Comparison of ENCODE assay signal across 38 cellular contexts in the genomic region with DNA sequence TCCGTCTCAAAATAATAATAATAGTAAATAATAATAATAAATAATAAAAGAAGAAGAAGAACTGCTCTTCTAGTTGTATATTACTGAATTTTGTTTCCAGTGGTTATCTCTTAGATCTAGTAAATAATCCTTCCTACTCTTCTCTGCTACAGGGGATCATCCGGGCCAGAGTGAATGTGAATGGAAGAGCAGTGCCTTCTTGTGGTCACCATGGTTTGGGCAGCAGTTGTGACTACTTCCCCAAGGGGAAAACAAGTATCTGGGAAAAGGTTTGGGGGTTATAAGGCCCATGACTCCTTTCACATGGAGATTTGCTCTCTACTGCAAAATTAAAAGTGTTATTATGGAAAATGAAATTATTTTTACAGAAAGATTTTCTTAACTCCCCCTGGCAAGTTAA. TPM values are rescaled to one million over a fixed set of nuclear protein-coding genes. Genes with fewer than 3 reads are reported as not detected.
"Had no signal": no experiment of that assay in that cellular context is flagged by ENCODE, and none has a peak within 500 bp of the region (broad histone marks: within the 10 kb centered on the region; RNA-seq: fewer than 3 reads in every experiment).

No MANE protein-coding gene starts in this region.

- DNase-seq: activated CD4-positive, alpha-beta T cell treated with anti-CD3 and anti-CD28 coated beads for 4 hours; activated CD4-positive, alpha-beta T cell treated with anti-CD3 and anti-CD28 coated beads, Interleukin-2, amount 50 U/mL, for 4 hours; activated CD8-positive, alpha-beta memory T cell treated with anti-CD3 and anti-CD28 coated beads, Interleukin-2, amount 50 U/mL, for 4 hours; activated effector memory CD4-positive, alpha-beta T cell treated with anti-CD3 and anti-CD28 coated beads, Interleukin-2, amount 50 U/mL, for 16 hours; activated naive CD4-positive, alpha-beta T cell treated with anti-CD3 and anti-CD28 coated beads for 36 hours; activated naive CD8-positive, alpha-beta T cell treated with anti-CD3 and anti-CD28 coated beads for 36 hours; activated T-cell treated with anti-CD3 and anti-CD28 coated beads, Interleukin-2, amount 50 U/mL, for 1 hour; adrenal gland; cerebellar nuclear complex; colonic mucosa; effector CD8-positive, alpha-beta T cell; left cardiac atrium; left ventricle myocardium superior; midbrain; naive thymus-derived CD4-positive, alpha-beta T cell; ovary; retina; sigmoid colon; small intestine; stimulated activated CD4-positive, alpha-beta T cell treated with anti-CD3 and anti-CD28 coated beads, Interleukin-4, amount 100 ng/mL, for 24 hours; stimulated activated naive CD8-positive, alpha-beta T cell treated with anti-CD3 and anti-CD28 coated beads, Interleukin-15, amount 100 ng/mL, for 72 hours; substantia nigra had no signal

- H2AFZ ChIP-seq: hepatocyte had no signal

- H3K27me3 Mint-ChIP-seq: brain; progenitor cell of endocrine pancreas; stimulated activated naive CD8-positive, alpha-beta T cell treated with anti-CD3 and anti-CD28 coated beads, Interleukin-15, amount 100 ng/mL, for 72 hours; type B pancreatic cell had no signal

- ATAC-seq: gastroesophageal sphincter; left cardiac atrium; left ventricle myocardium superior; naive thymus-derived CD4-positive, alpha-beta T cell; stimulated activated effector memory CD8-positive, alpha-beta T cell treated with anti-CD3 and anti-CD28 coated beads, Interleukin-12 subunit alpha, Interleukin-12 subunit beta, amount 100 ng/mL, for 72 hours; stimulated activated naive CD8-positive, alpha-beta T cell treated with anti-CD3 and anti-CD28 coated beads, Interleukin-15, amount 100 ng/mL, for 72 hours had no signal

- H3K27ac Mint-ChIP-seq: activated naive CD4-positive, alpha-beta T cell treated with anti-CD3 and anti-CD28 coated beads for 36 hours; activated naive CD8-positive, alpha-beta T cell treated with anti-CD3 and anti-CD28 coated beads for 36 hours; activated T-helper 1 cell treated with anti-CD3 and anti-CD28 coated beads, Interleukin-12 subunit alpha, Interleukin-12 subunit beta, Interleukin-2, Interleukin-4 antibody, amounts not matched to agents 30 ng/mL and 10 ng/mL and 1 ng/mL, durations not matched to agents 14 hours and 24 hours and 36 hours; brain; naive thymus-derived CD4-positive, alpha-beta T cell; progenitor cell of endocrine pancreas; stimulated activated effector memory CD8-positive, alpha-beta T cell treated with anti-CD3 and anti-CD28 coated beads, Interleukin-12 subunit alpha, Interleukin-12 subunit beta, amount 100 ng/mL, for 72 hours; stimulated activated naive CD8-positive, alpha-beta T cell treated with anti-CD3 and anti-CD28 coated beads, Interleukin-15, amount 100 ng/mL, for 72 hours; T-helper 2 cell treated with Interferon-gamma antibody and Interleukin-4, amounts not matched to agents 5 μg/mL and 100 μg/mL, for 36 hours; type B pancreatic cell had no signal

- H3K79me2 ChIP-seq: hepatocyte had no signal

- H3K4me3 ChIP-seq: adrenal gland, ascending aorta, cardiac muscle cell, colonic mucosa, gastroesophageal sphincter, hepatocyte, ovary, sigmoid colon had no signal

- H3K27me3 ChIP-seq: adrenal gland, ascending aorta, cardiac muscle cell, colonic mucosa, gastroesophageal sphincter, hepatocyte, ovary, sigmoid colon had no signal

- H3K4me3 Mint-ChIP-seq: activated naive CD4-positive, alpha-beta T cell treated with anti-CD3 and anti-CD28 coated beads for 36 hours; activated naive CD8-positive, alpha-beta T cell treated with anti-CD3 and anti-CD28 coated beads for 36 hours; activated T-helper 1 cell treated with anti-CD3 and anti-CD28 coated beads, Interleukin-12 subunit alpha, Interleukin-12 subunit beta, Interleukin-2, Interleukin-4 antibody, amounts not matched to agents 30 ng/mL and 10 ng/mL and 1 ng/mL, durations not matched to agents 14 hours and 24 hours and 36 hours; brain; naive thymus-derived CD4-positive, alpha-beta T cell; stimulated activated effector memory CD8-positive, alpha-beta T cell treated with anti-CD3 and anti-CD28 coated beads, Interleukin-12 subunit alpha, Interleukin-12 subunit beta, amount 100 ng/mL, for 72 hours; stimulated activated naive CD8-positive, alpha-beta T cell treated with anti-CD3 and anti-CD28 coated beads, Interleukin-15, amount 100 ng/mL, for 72 hours; T-helper 2 cell treated with Interferon-gamma antibody and Interleukin-4, amounts not matched to agents 5 μg/mL and 100 μg/mL, for 36 hours; type B pancreatic cell had no signal

- H3K4me2 ChIP-seq: hepatocyte had no signal

- H3K27ac ChIP-seq: adrenal gland, ascending aorta, cardiac muscle cell, colonic mucosa, gastroesophageal sphincter, hepatocyte, ovary, sigmoid colon had no signal

- H3K4me1 ChIP-seq: adrenal gland, ascending aorta, colonic mucosa, gastroesophageal sphincter, sigmoid colon had no signal

- H3K9me3 ChIP-seq: adrenal gland, colonic mucosa, ovary had no signal

- H3K4me1 Mint-ChIP-seq: brain; naive thymus-derived CD4-positive, alpha-beta T cell had no signal

- H3K36me3 Mint-ChIP-seq: activated naive CD8-positive, alpha-beta T cell treated with anti-CD3 and anti-CD28 coated beads for 36 hours; brain; type B pancreatic cell had no signal

- H3K9me3 Mint-ChIP-seq: stimulated activated effector memory CD8-positive, alpha-beta T cell treated with anti-CD3 and anti-CD28 coated beads, Interleukin-12 subunit alpha, Interleukin-12 subunit beta, amount 100 ng/mL, for 72 hours; type B pancreatic cell had no signal

- FAIRE-seq: endometrium, keratinocyte, small intestine had no signal

- H3K36me3 ChIP-seq: adrenal gland, ascending aorta, cardiac muscle cell, colonic mucosa, gastroesophageal sphincter, ovary, sigmoid colon had no signal

RNA-seq across cellular contexts. Expression of a gene that starts 5.5 kb away (rescaled TPM):
- total RNA-seq: activated naive CD4-positive, alpha-beta T cell treated with anti-CD3 and anti-CD28 coated beads for 36 hours; activated naive CD8-positive, alpha-beta T cell treated with anti-CD3 and anti-CD28 coated beads for 36 hours; activated T-helper 1 cell treated with anti-CD3 and anti-CD28 coated beads, Interleukin-12 subunit alpha, Interleukin-12 subunit beta, Interleukin-2, Interleukin-4 antibody, amounts not matched to agents 30 ng/mL and 10 ng/mL and 1 ng/mL, durations not matched to agents 14 hours and 24 hours and 36 hours; adrenal gland; cardiac muscle cell; colonic mucosa; dermis microvascular lymphatic vessel endothelial cell; epithelial cell of proximal tubule; gastroesophageal sphincter; hepatocyte; left cardiac atrium; left ventricle myocardium superior; naive thymus-derived CD4-positive, alpha-beta T cell; ovary; progenitor cell of endocrine pancreas; sigmoid colon had no signal
- polyA plus RNA-seq: adrenal gland; cardiac muscle cell; hepatocyte; keratinocyte; naive thymus-derived CD4-positive, alpha-beta T cell; neural cell; ovary; sigmoid colon; small intestine had no signal

RNA-seq across cellular contexts. Expression of a gene that starts 39.9 kb away (rescaled TPM):
- total RNA-seq: activated naive CD4-positive, alpha-beta T cell treated with anti-CD3 and anti-CD28 coated beads for 36 hours; activated naive CD8-positive, alpha-beta T cell treated with anti-CD3 and anti-CD28 coated beads for 36 hours; activated T-helper 1 cell treated with anti-CD3 and anti-CD28 coated beads, Interleukin-12 subunit alpha, Interleukin-12 subunit beta, Interleukin-2, Interleukin-4 antibody, amounts not matched to agents 30 ng/mL and 10 ng/mL and 1 ng/mL, durations not matched to agents 14 hours and 24 hours and 36 hours; adrenal gland; ascending aorta; cardiac muscle cell; colonic mucosa; dermis microvascular lymphatic vessel endothelial cell; epithelial cell of proximal tubule; gastroesophageal sphincter; hepatocyte; left cardiac atrium; left ventricle myocardium superior; naive thymus-derived CD4-positive, alpha-beta T cell; ovary; progenitor cell of endocrine pancreas; sigmoid colon had no signal
- polyA plus RNA-seq: adrenal gland; cardiac muscle cell; hepatocyte; keratinocyte; naive thymus-derived CD4-positive, alpha-beta T cell; neural cell; ovary; sigmoid colon; small intestine; thymus had no signal
